In genomic region chr1:109620396-109620817, GRCh38 we compare ENCODE assay signal across 8 cellular contexts. TPM values are rescaled to one million over a fixed set of nuclear protein-coding genes. Genes with fewer than 3 reads are reported as not detected.
DNase-seq lines count a peak whose midpoint lies in the region; TF ChIP-seq lines count a peak whose summit lies in the region.

No MANE protein-coding gene starts in this region.

- POLR2A ChIA-PET in MCF 10A (lab: Yijun Ruan, JAX) = interaction anchor here (0.6 to 5.8 kb wide), 8 partner anchors 8 to 386 kb away, joined by 3 to 99 read pairs (median 4); partner anchors contain the start of genes AHCYL1 and GNAI3

- H3K36me3 Mint-ChIP-seq in MCF 10A (ENCODE audit: insufficient read depth, unreplicated experiment) = no peaks in the 10 kb centered on the region

- CTCF ChIA-PET in MCF 10A (lab: Yijun Ruan, JAX) = interaction anchor here (0.9 to 11.4 kb wide), 7 partner anchors 9 to 157 kb away, joined by 3 to 96 read pairs (median 4); no protein-coding TSS in a partner anchor

- H3K4me3 ChIP-seq in LNCaP clone FGC (ENCODE audit: low read depth, low read length) (peak overlapping the region; percentile 96), spleen (peak overlapping the region; percentile 66 to 84 (median 70))

- peak overlapping the region; percentile 66 to 98 (median 88) for H3K27ac ChIP-seq in spleen

- H3K4me1 Mint-ChIP-seq in MCF 10A (ENCODE audit: insufficient read depth, unreplicated experiment) = peaks cover 40% of the 10 kb centered on the region

- H3K9me3 Mint-ChIP-seq in MCF 10A (ENCODE audit: unreplicated experiment) = no peaks in the 10 kb centered on the region

- peak; percentile 28 for DNase-seq in activated CD4-positive, alpha-beta T cell treated with anti-CD3 and anti-CD28 coated beads for 48 hours
- DNase-seq in activated CD4-positive, alpha-beta T cell treated with anti-CD3 and anti-CD28 coated beads for 4 hours = no peak
- DNase-seq in LNCaP clone FGC (ENCODE audit: low read depth) (no peak), MCF 10A (ENCODE audit: unreplicated experiment) (peak; percentile 58), inferior parietal cortex (ENCODE audit: extremely low spot score) (peak; percentile 25), spleen (no peak), NCI-H1436 (lab: John Stamatoyannopoulos, UW) (no peak), SK-N-DZ (ENCODE audit: low spot score) (no peak)

- intact Hi-C loops in MCF 10A (cut with micrococcal nuclease) = loop anchor here (2.0 kb wide), 1 partner anchor 72 kb away; the partner anchor contains the start of gene GNAI3
- intact Hi-C loops in spleen (cut with DNase I; ENCODE audit: low total_unique reads) = no loop called here

- no peaks in the 10 kb centered on the region for H3K27me3 Mint-ChIP-seq in MCF 10A (ENCODE audit: insufficient read depth, unreplicated experiment)

- H3K4me3 Mint-ChIP-seq in MCF 10A (ENCODE audit: unreplicated experiment) = peak overlapping the region; percentile 97

- TF ChIP-seq CTCF in LNCaP clone FGC (IDR thresholded peaks at IDR 0.05; ENCODE audit: control insufficient read depth, extremely low read depth, insufficient read depth) (no peak), MCF 10A (IDR thresholded peaks at IDR 0.05; ENCODE audit: unreplicated experiment) (no peak), spleen (IDR thresholded peaks at IDR 0.05 in 8 of 11, conservative IDR thresholded peaks at IDR 0.05 in 3 of 11) (no peak)

- TF ChIP-seq POLR2A in spleen (IDR thresholded peaks at IDR 0.05) = no peak

- no TSS peak for BruUV-seq in MCF 10A (replicated peaks; lab: Mats Ljungman, UMichigan)

- WGBS in spleen, 5 donors = 0 to 2% (median 1%) methylated on average over 9 to 10 of the region's 10 CpGs

- H3K27ac Mint-ChIP-seq in MCF 10A (ENCODE audit: low read depth, unreplicated experiment) = peak overlapping the region; percentile 92

- no peaks in the 10 kb centered on the region for H3K27me3 ChIP-seq in spleen (replicated peaks in 1 of 7)

- no peaks in the 10 kb centered on the region for H3K9me3 ChIP-seq in spleen

- peaks cover 0 to 6% (median 0%) of the 10 kb centered on the region in 6 donors for H3K36me3 ChIP-seq in spleen

- H3K4me1 ChIP-seq in spleen = peaks cover 35 to 100% (median 84%) of the 10 kb centered on the region in 6 donors

RNA-seq across cellular contexts. Expression of gene AMPD2, which starts 0.8 kb away (rescaled TPM):
- total RNA-seq in MCF 10A (2022) (49.5 and 52.6 TPM in 2 replicates), spleen (100 to 1,000 TPM; 112 to 193 (median 170) TPM)
- polyA plus RNA-seq in spleen = 10 to 100 TPM; 25.2 to 66.1 (median 60.3) TPM
- 66.8 and 68.7 TPM in 2 replicates for polyA plus RNA-seq in SK-N-DZ (2014; cell fraction: cytosol; rRNA removed)
- polyA plus RNA-seq in SK-N-DZ (2014; cell fraction: nucleus; rRNA removed) = 324 and 481 TPM in 2 replicates

RNA-seq across cellular contexts. Expression of gene GNAT2, which starts 1.0 kb away (rescaled TPM):
- total RNA-seq in MCF 10A (2022) (not detected in 2 replicates), spleen (under 1 TPM in 2 of 7 donors, not detected in 5; 0.59 to 0.92 TPM)
- polyA plus RNA-seq in spleen = under 1 TPM in 1 of 3 donors, not detected in 2; 0.08 TPM
- 0.44 TPM in 1 of 2 replicates, not detected in the other for polyA plus RNA-seq in SK-N-DZ (2014; cell fraction: cytosol; rRNA removed)
- not detected in 2 replicates for polyA plus RNA-seq in SK-N-DZ (2014; cell fraction: nucleus; rRNA removed)

RNA-seq across cellular contexts. Expression of gene GSTM4, which starts 35.5 kb away (rescaled TPM):
- total RNA-seq in MCF 10A (2022) = 4.7 and 5.8 TPM in 2 replicates
- 10 to 100 TPM; 23.4 to 53.8 (median 33.8) TPM for total RNA-seq in spleen
- 10 to 100 TPM; 14.8 to 37.8 (median 16.5) TPM for polyA plus RNA-seq in spleen
- 12.5 and 23.6 TPM in 2 replicates for polyA plus RNA-seq in SK-N-DZ (2014; cell fraction: cytosol; rRNA removed)
- polyA plus RNA-seq in SK-N-DZ (2014; cell fraction: nucleus; rRNA removed) = 9.8 and 15.2 TPM in 2 replicates

RNA-seq across cellular contexts. Expression of gene GSTM2, which starts 47.5 kb away (rescaled TPM):
- total RNA-seq in MCF 10A (2022) = 0.70 and 1.4 TPM in 2 replicates
- 100 to 1,000 TPM in 1 of 7 donors, 10 to 100 TPM in 6; 34.8 to 100 (median 52.2) TPM for total RNA-seq in spleen
- polyA plus RNA-seq in spleen = 10 to 100 TPM; 26.2 to 80.9 (median 67.9) TPM
- polyA plus RNA-seq in SK-N-DZ (2014; cell fraction: cytosol; rRNA removed) = 31.0 and 32.8 TPM in 2 replicates
- 62.9 and 71.3 TPM in 2 replicates for polyA plus RNA-seq in SK-N-DZ (2014; cell fraction: nucleus; rRNA removed)

Comparison
In these comparisons a context has a peak if more than half of its experiments do, and no peak if none do; other contexts are left out.
1. DNase-seq: peak in activated CD4-positive, alpha-beta T cell treated with anti-CD3 and anti-CD28 coated beads for 48 hours (single experiment), MCF 10A (single experiment) and inferior parietal cortex (single experiment); none in activated CD4-positive, alpha-beta T cell treated with anti-CD3 and anti-CD28 coated beads for 4 hours (0 of 2), LNCaP clone FGC (single experiment), spleen (single experiment), NCI-H1436 (single experiment) and SK-N-DZ (single experiment).